ENCODE assay signal across 8 cellular contexts in genomic region chr14:69346710-69347109, GRCh38. TPM values are rescaled to one million over a fixed set of nuclear protein-coding genes. Genes with fewer than 3 reads are reported as not detected.
DNase-seq lines count a peak whose midpoint lies in the region; ATAC-seq, FAIRE-seq and TF ChIP-seq lines count a peak whose summit lies in the region.

No MANE protein-coding gene starts in this region.

- H3K36me3 Mint-ChIP-seq in CD4-positive, alpha-beta T cell (ENCODE audit: low read depth), result no peaks in the 10 kb centered on the region

- H3K9ac ChIP-seq in liver (ENCODE audit: low read depth in 1 of 2, low read length in 2 of 2), result no peak overlapping the region

- TF ChIP-seq CTCF in CD4-positive, alpha-beta T cell (IDR thresholded peaks at IDR 0.05), result peak; percentile 19
- TF ChIP-seq CTCF in astrocyte of the cerebellum (IDR thresholded peaks at IDR 0.05; ENCODE audit: low read depth, low read length, missing control alignments), result peak; percentile 76
- peak; percentile 38 for TF ChIP-seq CTCF in liver (IDR thresholded peaks at IDR 0.05; ENCODE audit: low read depth, low read length, missing input control)
- TF ChIP-seq CTCF in coronary artery (IDR thresholded peaks at IDR 0.05), result no peak

- no peak overlapping the region for H3K27ac ChIP-seq in CD4-positive, alpha-beta T cell (ENCODE audit: low read depth, low read length)
- H3K27ac ChIP-seq in liver (ENCODE audit: low read depth in 1 of 2, low read length in 2 of 2) (no peak overlapping the region), coronary artery (no peak overlapping the region)

- no peak overlapping the region for H3K27ac Mint-ChIP-seq in CD4-positive, alpha-beta T cell

- POLR2A ChIA-PET in CD4-positive, alpha-beta T cell (lab: Charles Lee), result no interaction called here

- no peak overlapping the region for H3K4me3 Mint-ChIP-seq in CD4-positive, alpha-beta T cell

- H3K4me3 ChIP-seq in HAP-1, result no peak overlapping the region
- H3K4me3 ChIP-seq in astrocyte of the cerebellum (ENCODE audit: low read depth, low read length), result no peak overlapping the region
- no peak overlapping the region for H3K4me3 ChIP-seq in liver (ENCODE audit: low read depth in 1 of 3, low read length in 3 of 3)
- no peak overlapping the region for H3K4me3 ChIP-seq in coronary artery

- H3K4me1 ChIP-seq in HAP-1 (no peaks in the 10 kb centered on the region), liver (ENCODE audit: control insufficient read depth in 4 of 4, insufficient read depth in 4 of 4, low read length in 3 of 4) (peaks cover 0 to 7% (median 3%) of the 10 kb centered on the region in 4 donors)

- CTCF ChIA-PET in CD4-positive, alpha-beta T cell (lab: Charles Lee), result no interaction called here

- no peak for ATAC-seq in CD4-positive, alpha-beta T cell (ENCODE audit: poor library complexity)
- no peak for ATAC-seq in HG03095 (IDR thresholded peaks at IDR 0.05; ENCODE audit: unreplicated experiment)

- no peak for DNase-seq in CD4-positive, alpha-beta T cell
- DNase-seq in HAP-1 (ENCODE audit: low spot score in 2 of 2), result peak; percentile 19 to 81
- no peak for DNase-seq in astrocyte of the cerebellum (ENCODE audit: low read depth)
- DNase-seq in coronary artery (ENCODE audit: low spot score), result no peak
- DNase-seq in GM19238 (ENCODE audit: insufficient read length, low spot score), result no peak
- DNase-seq in GM12891 (ENCODE audit: insufficient read length, low spot score), result no peak

- H3K4me1 Mint-ChIP-seq in CD4-positive, alpha-beta T cell (ENCODE audit: low read depth), result no peaks in the 10 kb centered on the region

- TF ChIP-seq POLR2A in GM12891 (IDR thresholded peaks at IDR 0.05; ENCODE audit: low read depth, low read length), result no peak

- intact Hi-C loops in CD4-positive, alpha-beta T cell (cut with DNase I, micrococcal nuclease), result no loop called here

- peaks cover 11% of the 10 kb centered on the region for H3K27me3 Mint-ChIP-seq in CD4-positive, alpha-beta T cell

- FAIRE-seq in GM12891 (lab: Jason Lieb, UNC), result no peak

- no peaks in the 10 kb centered on the region for H3K27me3 ChIP-seq in CD4-positive, alpha-beta T cell (ENCODE audit: control insufficient read depth, insufficient read depth, low read length)
- no peaks in the 10 kb centered on the region for H3K27me3 ChIP-seq in HAP-1 (ENCODE audit: low read depth)
- H3K27me3 ChIP-seq in liver (ENCODE audit: control insufficient read depth in 4 of 4, insufficient read depth in 4 of 4, low read length in 3 of 4), result no peaks in the 10 kb centered on the region

- no peaks in the 10 kb centered on the region for H3K9me3 ChIP-seq in CD4-positive, alpha-beta T cell (ENCODE audit: control insufficient read depth, low read length)
- H3K9me3 ChIP-seq in HAP-1, result no peaks in the 10 kb centered on the region
- no peaks in the 10 kb centered on the region for H3K9me3 ChIP-seq in liver (ENCODE audit: control insufficient read depth in 4 of 4, low read length in 3 of 4)

- no peaks in the 10 kb centered on the region for H3K9me3 Mint-ChIP-seq in CD4-positive, alpha-beta T cell

- H3K36me3 ChIP-seq in HAP-1 (replicated peaks), result no peaks in the 10 kb centered on the region
- no peaks in the 10 kb centered on the region for H3K36me3 ChIP-seq in liver (ENCODE audit: control insufficient read depth in 4 of 4, insufficient read depth in 3 of 4, low read depth in 1 of 4, low read length in 3 of 4)

- WGBS in liver, result 25% methylated on average over 9 of the region's 9 CpGs

- peak in 1 of 2 donors; percentile 76 for TF ChIP-seq RAD21 in liver (IDR thresholded peaks at IDR 0.05)

- in situ Hi-C loops in HAP-1 (cut with MboI; ENCODE audit: low sequenced_read_pairs), result no loop called here
- in situ Hi-C loops in astrocyte of the cerebellum (cut with HindIII; ENCODE audit: low sequenced_read_pairs), result no loop called here

TF ChIP-seq in liver, 16 proteins besides CTCF, POLR2A, EP300 and RAD21:
- TF ChIP-seq SP1 (IDR thresholded peaks at IDR 0.05) (no peak), GABPA (IDR thresholded peaks at IDR 0.05 in 1 of 2, conservative IDR thresholded peaks at IDR 0.05 in 1 of 2) (no peak), EGR1 (IDR thresholded peaks at IDR 0.05; ENCODE audit: low read depth in 2 of 2) (no peak), NR2F2 (IDR thresholded peaks at IDR 0.05) (no peak), FOXA1 (IDR thresholded peaks at IDR 0.05) (no peak), ATF3 (IDR thresholded peaks at IDR 0.05) (no peak), RXRA (IDR thresholded peaks at IDR 0.05) (no peak), JUND (IDR thresholded peaks at IDR 0.05) (no peak)
TF ChIP-seq in liver: peak in this region for 0.

TF ChIP-seq in GM12891, 5 proteins besides CTCF, POLR2A, EP300 and RAD21:
- TF ChIP-seq PAX5 (IDR thresholded peaks at IDR 0.05; ENCODE audit: insufficient read depth, low read length, severe bottlenecking) (no peak), POLR2AphosphoS5 (IDR thresholded peaks at IDR 0.05; ENCODE audit: low read depth, low read length) (no peak), SPI1 (IDR thresholded peaks at IDR 0.05; ENCODE audit: low read depth, low read length) (no peak), POU2F2 (IDR thresholded peaks at IDR 0.05; ENCODE audit: low read depth, low read length) (no peak), TAF1 (IDR thresholded peaks at IDR 0.05; ENCODE audit: low read depth, low read length) (no peak)

RNA-seq across cellular contexts. Expression of gene ERH, which starts 51.4 kb away (rescaled TPM):
- 10 to 100 TPM; 87.0 to 96.3 TPM for total RNA-seq in CD4-positive, alpha-beta T cell
- 10 to 100 TPM; 56.5 to 78.0 TPM for total RNA-seq in liver
- polyA plus RNA-seq in liver, result 10 to 100 TPM; 49.2 to 70.3 TPM
- polyA plus RNA-seq in GM12891 (2012; ENCODE audit: low read depth, missing spikeins), result 352 TPM

RNA-seq across cellular contexts. Expression of gene SLC39A9, which starts 51.8 kb away (rescaled TPM):
- 10 to 100 TPM; 19.5 to 20.5 TPM for total RNA-seq in CD4-positive, alpha-beta T cell
- total RNA-seq in liver, result 100 to 1,000 TPM in 1 of 2 donors, 10 to 100 TPM in 1; 55.6 to 140 TPM
- 10 to 100 TPM; 28.7 to 30.6 TPM for polyA plus RNA-seq in liver
- polyA plus RNA-seq in GM12891 (2012; ENCODE audit: low read depth, missing spikeins), result 26.8 TPM

Comparison
In these comparisons a context has a peak if more than half of its experiments do, and no peak if none do; other contexts are left out.
1. DNase-seq: peak in HAP-1 (2 of 2); none in CD4-positive, alpha-beta T cell (0 of 10), astrocyte of the cerebellum (single experiment), coronary artery (single experiment), GM19238 (single experiment) and GM12891 (single experiment).